22 cellular contexts compared by ENCODE assay signal in the genomic region with DNA sequence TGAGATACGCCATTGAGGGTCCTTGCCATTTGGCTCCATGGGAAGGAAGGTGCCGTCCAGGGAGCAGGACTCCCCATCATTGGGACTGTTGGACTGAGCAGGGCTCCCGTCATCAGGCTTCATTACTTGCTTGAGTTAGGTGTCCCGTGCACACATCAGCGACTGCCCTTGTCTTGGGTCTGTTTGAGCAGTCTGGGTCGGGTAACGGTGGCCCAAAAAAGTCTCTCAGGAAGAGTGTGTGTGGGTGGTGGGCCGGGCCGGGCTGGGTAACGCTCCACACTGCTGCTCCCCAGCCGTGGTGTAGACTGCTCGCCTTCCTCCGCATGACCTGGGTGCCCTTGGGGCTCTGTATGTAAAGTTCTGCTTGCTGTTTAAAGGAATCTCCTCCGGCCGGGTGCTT.
"Had no signal": no experiment of that assay in that cellular context is flagged by ENCODE, and none has a peak within 500 bp of the region (broad histone marks: within the 10 kb centered on the region; RNA-seq: fewer than 3 reads in every experiment).

No MANE protein-coding gene starts in this region.

- H3K36me3 Mint-ChIP-seq: brain had no signal

- H3K27me3 ChIP-seq: colonic mucosa, foreskin keratinocyte, thyroid gland had no signal

- H3K27ac ChIP-seq: colonic mucosa, foreskin keratinocyte, thyroid gland, WERI-Rb-1 had no signal

- H3K9me3 Mint-ChIP-seq: activated naive CD8-positive, alpha-beta T cell treated with anti-CD3 and anti-CD28 coated beads, Interleukin-2, amount 10 ng/mL, durations not matched to agents 7 days and 5 days; activated T-helper 17 cell treated with anti-CD3 and anti-CD28 coated beads, Interleukin-2, amount 50 U/mL, for 72 hours; brain; stimulated activated memory B cell treated with anti-CD40 and anti-IgM and Interleukin-4, amounts not matched to agents 10 μg/mL and 1 μg/mL and 100 μg/mL, for 72 hours had no signal

- FAIRE-seq: islet of Langerhans, small intestine had no signal

- ATAC-seq: activated CD4-positive, alpha-beta T cell treated with anti-CD3 and anti-CD28 coated beads for 36 hours; activated T-helper 17 cell treated with anti-CD3 and anti-CD28 coated beads, Interleukin-2, amount 50 U/mL, for 72 hours; foreskin keratinocyte; left colon; stimulated activated memory B cell treated with anti-CD40 and anti-IgM and Interleukin-4, amounts not matched to agents 10 μg/mL and 1 μg/mL and 100 μg/mL, for 72 hours had no signal

- H3K27me3 Mint-ChIP-seq: activated CD4-positive, alpha-beta T cell treated with anti-CD3 and anti-CD28 coated beads for 36 hours; activated naive CD8-positive, alpha-beta T cell treated with anti-CD3 and anti-CD28 coated beads, Interleukin-2, amount 10 ng/mL, durations not matched to agents 7 days and 5 days; activated T-helper 17 cell treated with anti-CD3 and anti-CD28 coated beads, Interleukin-2, amount 50 U/mL, for 72 hours; progenitor cell of endocrine pancreas; stimulated activated memory B cell treated with anti-CD40 and anti-IgM and Interleukin-4, amounts not matched to agents 10 μg/mL and 1 μg/mL and 100 μg/mL, for 72 hours had no signal

- H3K4me1 Mint-ChIP-seq: activated CD4-positive, alpha-beta T cell treated with anti-CD3 and anti-CD28 coated beads for 36 hours had no signal

- DNase-seq: activated CD4-positive, alpha-beta T cell treated with anti-CD3 and anti-CD28 coated beads for 36 hours; activated CD4-positive, alpha-beta T cell treated with anti-CD3 and anti-CD28 coated beads, Interleukin-2, amount 50 U/mL, for 48 hours; activated naive CD4-positive, alpha-beta T cell; activated naive CD8-positive, alpha-beta T cell treated with anti-CD3 and anti-CD28 coated beads, Interleukin-2, amount 10 ng/mL, durations not matched to agents 7 days and 5 days; caudate nucleus; colonic mucosa; foreskin keratinocyte; glutamatergic neuron; hippocampal formation; left colon; mammary epithelial cell; small intestine; stimulated activated CD4-positive, alpha-beta T cell treated with anti-CD3 and anti-CD28 coated beads, Interleukin-4, amount 100 ng/mL, for 1 hour; SW 1271; T-helper 2 cell; thyroid gland; WERI-Rb-1 had no signal

- H3K36me3 ChIP-seq: colonic mucosa, thyroid gland, WERI-Rb-1 had no signal

- H3K9me3 ChIP-seq: colonic mucosa, thyroid gland had no signal

- H3K4me1 ChIP-seq: colonic mucosa, foreskin keratinocyte had no signal

- H3K4me3 ChIP-seq: colonic mucosa, thyroid gland had no signal

- H3K4me3 Mint-ChIP-seq: activated CD4-positive, alpha-beta T cell treated with anti-CD3 and anti-CD28 coated beads for 36 hours; activated naive CD8-positive, alpha-beta T cell treated with anti-CD3 and anti-CD28 coated beads, Interleukin-2, amount 10 ng/mL, durations not matched to agents 7 days and 5 days; activated T-helper 17 cell treated with anti-CD3 and anti-CD28 coated beads, Interleukin-2, amount 50 U/mL, for 72 hours; brain; stimulated activated memory B cell treated with anti-CD40 and anti-IgM and Interleukin-4, amounts not matched to agents 10 μg/mL and 1 μg/mL and 100 μg/mL, for 72 hours had no signal

- H3K27ac Mint-ChIP-seq: activated CD4-positive, alpha-beta T cell treated with anti-CD3 and anti-CD28 coated beads for 36 hours; activated T-helper 17 cell treated with anti-CD3 and anti-CD28 coated beads, Interleukin-2, amount 50 U/mL, for 72 hours; progenitor cell of endocrine pancreas; stimulated activated memory B cell treated with anti-CD40 and anti-IgM and Interleukin-4, amounts not matched to agents 10 μg/mL and 1 μg/mL and 100 μg/mL, for 72 hours had no signal
